Comparison of ENCODE assay signal across 25 cellular contexts in the genomic region with DNA sequence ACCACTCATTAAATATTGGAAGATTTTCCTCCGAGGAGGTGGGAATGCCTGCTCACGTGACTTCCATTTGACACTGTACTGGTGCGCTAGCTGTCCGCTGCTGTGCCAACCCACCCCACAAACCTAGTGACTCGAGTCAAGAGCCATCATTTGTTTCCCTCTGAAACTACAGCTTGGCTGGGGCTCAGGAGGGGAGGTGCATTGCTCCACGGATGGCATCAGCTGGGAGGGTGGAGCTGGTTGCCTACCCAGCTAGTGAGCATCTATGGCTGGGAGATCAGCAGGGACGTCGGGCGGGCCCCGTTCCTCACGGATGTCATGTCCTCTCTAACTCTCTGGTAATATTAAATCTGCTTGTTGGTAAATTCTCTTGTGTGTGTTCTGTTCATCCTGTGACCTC. TPM values are rescaled to one million over a fixed set of nuclear protein-coding genes. Genes with fewer than 3 reads are reported as not detected.
"Had no signal": no experiment of that assay in that cellular context is flagged by ENCODE, and none has a peak within 500 bp of the region (broad histone marks: within the 10 kb centered on the region; RNA-seq: fewer than 3 reads in every experiment).

No MANE protein-coding gene starts in this region.

- H3K27ac ChIP-seq: adrenal gland, SJSA1 had no signal

- H3K27me3 ChIP-seq: adrenal gland, SJSA1 had no signal

- ATAC-seq: activated CD4-positive, CD25-positive, alpha-beta regulatory T cell treated with anti-CD3 and anti-CD28 coated beads, Interleukin-2, amount 50 U/mL, for 24 hours; activated CD8-positive, alpha-beta T cell treated with anti-CD3 and anti-CD28 coated beads for 36 hours; K562; SK-N-SH treated with all-trans-retinoic acid at 6 μM for 48 hours had no signal

- H3K4me3 ChIP-seq: adrenal gland, K562, SJSA1 had no signal

- H3K36me3 ChIP-seq: adrenal gland, SJSA1 had no signal

- H3K9me3 ChIP-seq: adrenal gland had no signal

- DNase-seq: activated CD4-positive, alpha-beta T cell treated with anti-CD3 and anti-CD28 coated beads for 4 hours; activated CD8-positive, alpha-beta memory T cell treated with anti-CD3 and anti-CD28 coated beads, Interleukin-2, amount 50 U/mL, for 4 hours; activated CD8-positive, alpha-beta T cell treated with anti-CD3 and anti-CD28 coated beads for 36 hours; activated naive CD4-positive, alpha-beta T cell treated with anti-CD3 and anti-CD28 coated beads, Interleukin-2, amount 50 U/mL, for 16 hours; activated naive CD8-positive, alpha-beta T cell treated with anti-CD3 and anti-CD28 coated beads, Interleukin-2, amount 10 ng/mL, durations not matched to agents 7 days and 5 days; adrenal gland; anterior cingulate cortex; caudate nucleus; Karpas-422; MM.1S; NCI-H1105 treated with DMSO at 0.1 percent for 48 hours; NCI-H146; NCI-H187 treated with DMSO at 0.1 percent for 48 hours; NCI-H345; NCI-H510A; NCI-H526 treated with DMSO at 0.1 percent for 48 hours; NCI-H82; SHP77; SW 1271 had no signal

- H3K4me1 ChIP-seq: adrenal gland, SJSA1 had no signal

RNA-seq across cellular contexts. Expression of gene FOXL3, which starts 9.5 kb away (rescaled TPM):
- total RNA-seq: activated CD8-positive, alpha-beta T cell treated with anti-CD3 and anti-CD28 coated beads for 36 hours; activated naive CD8-positive, alpha-beta T cell treated with anti-CD3 and anti-CD28 coated beads, Interleukin-2, amount 10 ng/mL, durations not matched to agents 7 days and 5 days; adrenal gland; K562; OCI-LY7; RPMI7951; SJSA1 had no signal
- polyA plus RNA-seq: adrenal gland, K562 had no signal
